Comparison of ENCODE assay signal across 19 cellular contexts in genomic region chr6:14550817-14551216, GRCh38.
DNase-seq lines count a peak whose midpoint lies in the region; ATAC-seq and TF ChIP-seq lines count a peak whose summit lies in the region.
"Had no signal": no experiment of that assay in that cellular context is flagged by ENCODE, and none has a peak within 500 bp of the region (broad histone marks: within the 10 kb centered on the region; RNA-seq: fewer than 3 reads in every experiment).

No MANE protein-coding gene starts in this region.

- TF ChIP-seq CTCF in A673 (conservative IDR thresholded peaks at IDR 0.05; ENCODE audit: low read depth, low read length): no peak

- POLR2A ChIA-PET in A673 (lab: Charles Lee; ENCODE audit: low non-redundant PET): no interaction called here

- no peak overlapping the region for H3K4me3 Mint-ChIP-seq in stimulated activated memory B cell treated with anti-CD40 and anti-IgM and Interleukin-4, amounts not matched to agents 10 μg/mL and 1 μg/mL and 100 μg/mL, for 72 hours
- H3K4me3 Mint-ChIP-seq: activated naive CD8-positive, alpha-beta T cell treated with anti-CD3 and anti-CD28 coated beads for 36 hours; activated T-cell treated with anti-CD3 and anti-CD28 coated beads, Interleukin-2, amount 50 U/mL, for 72 hours; natural killer cell treated with Interleukin-12 subunit alpha and Interleukin-12 subunit beta and Interleukin-15 and Interleukin-18, amount 100 ng/mL, for 72 hours had no signal

- no peaks in the 10 kb centered on the region for H3K27me3 ChIP-seq in A673 (replicated peaks; ENCODE audit: insufficient read depth, low read depth, low read length, poor library complexity)
- no peaks in the 10 kb centered on the region for H3K27me3 ChIP-seq in Karpas-422 (ENCODE audit: low read length)
- H3K27me3 ChIP-seq in mucosa of rectum (ENCODE audit: control insufficient read depth in 2 of 2, insufficient read depth in 2 of 2, low read length in 2 of 2): no peaks in the 10 kb centered on the region

- peaks cover 22% of the 10 kb centered on the region for H3K4me1 Mint-ChIP-seq in stimulated activated memory B cell treated with anti-CD40 and anti-IgM and Interleukin-4, amounts not matched to agents 10 μg/mL and 1 μg/mL and 100 μg/mL, for 72 hours
- H3K4me1 Mint-ChIP-seq: activated naive CD8-positive, alpha-beta T cell treated with anti-CD3 and anti-CD28 coated beads for 36 hours had no signal

- no peaks in the 10 kb centered on the region for H4K20me1 ChIP-seq in Karpas-422 (ENCODE audit: insufficient read depth, low read depth, low read length)

- H3K27me3 Mint-ChIP-seq in stimulated activated memory B cell treated with anti-CD40 and anti-IgM and Interleukin-4, amounts not matched to agents 10 μg/mL and 1 μg/mL and 100 μg/mL, for 72 hours: no peaks in the 10 kb centered on the region
- H3K27me3 Mint-ChIP-seq: activated naive CD8-positive, alpha-beta T cell treated with anti-CD3 and anti-CD28 coated beads for 36 hours; natural killer cell treated with Interleukin-12 subunit alpha and Interleukin-12 subunit beta and Interleukin-15 and Interleukin-18, amount 100 ng/mL, for 72 hours had no signal

- H3K9me2 ChIP-seq in Karpas-422 (replicated peaks; ENCODE audit: insufficient read depth, low read length): no peaks in the 10 kb centered on the region
- H3K9me2 ChIP-seq: SK-N-SH had no signal

- no peaks in the 10 kb centered on the region for H3K36me3 Mint-ChIP-seq in stimulated activated memory B cell treated with anti-CD40 and anti-IgM and Interleukin-4, amounts not matched to agents 10 μg/mL and 1 μg/mL and 100 μg/mL, for 72 hours
- H3K36me3 Mint-ChIP-seq: activated naive CD8-positive, alpha-beta T cell treated with anti-CD3 and anti-CD28 coated beads for 36 hours; natural killer cell treated with Interleukin-12 subunit alpha and Interleukin-12 subunit beta and Interleukin-15 and Interleukin-18, amount 100 ng/mL, for 72 hours had no signal

- no peak overlapping the region for H3K27ac Mint-ChIP-seq in stimulated activated memory B cell treated with anti-CD40 and anti-IgM and Interleukin-4, amounts not matched to agents 10 μg/mL and 1 μg/mL and 100 μg/mL, for 72 hours
- H3K27ac Mint-ChIP-seq: activated naive CD8-positive, alpha-beta T cell treated with anti-CD3 and anti-CD28 coated beads for 36 hours; activated T-cell treated with anti-CD3 and anti-CD28 coated beads, Interleukin-2, amount 50 U/mL, for 72 hours; natural killer cell treated with Interleukin-12 subunit alpha and Interleukin-12 subunit beta and Interleukin-15 and Interleukin-18, amount 100 ng/mL, for 72 hours had no signal

- peak overlapping the region; percentile 51 for H3K4me2 ChIP-seq in Karpas-422 (ENCODE audit: low read depth, low read length, poor library complexity, severe bottlenecking)
- H3K4me2 ChIP-seq: SK-N-SH had no signal

- H3K79me2 ChIP-seq in Karpas-422 (ENCODE audit: low read length): no peaks in the 10 kb centered on the region

- H3K4me3 ChIP-seq in A673 (ENCODE audit: low read depth, low read length, poor library complexity, severe bottlenecking) (no peak overlapping the region), Karpas-422 (ENCODE audit: low read length) (peak overlapping the region; percentile 37), mucosa of rectum (ENCODE audit: low read length in 2 of 2) (peak overlapping the region; percentile 32 to 39)
- H3K4me3 ChIP-seq: lung had no signal

- no peaks in the 10 kb centered on the region for H3K9me3 Mint-ChIP-seq in stimulated activated memory B cell treated with anti-CD40 and anti-IgM and Interleukin-4, amounts not matched to agents 10 μg/mL and 1 μg/mL and 100 μg/mL, for 72 hours
- H3K9me3 Mint-ChIP-seq: activated naive CD8-positive, alpha-beta T cell treated with anti-CD3 and anti-CD28 coated beads for 36 hours; activated T-cell treated with anti-CD3 and anti-CD28 coated beads, Interleukin-2, amount 50 U/mL, for 72 hours; natural killer cell treated with Interleukin-12 subunit alpha and Interleukin-12 subunit beta and Interleukin-15 and Interleukin-18, amount 100 ng/mL, for 72 hours had no signal

- DNase-seq in A673 (ENCODE audit: low spot score): peak; percentile 32
- peak; percentile 71 for DNase-seq in Karpas-422
- DNase-seq in fibroblast of gingiva (ENCODE audit: low read depth): peak; percentile 52
- no peak for DNase-seq in DMS114 treated with DMSO at 0.1 percent for 48 hours (lab: John Stamatoyannopoulos, UW; ENCODE audit: unreplicated experiment)
- DNase-seq: activated CD4-positive, alpha-beta T cell treated with anti-CD3 and anti-CD28 coated beads, Interleukin-2, amount 50 U/mL, for 48 hours; activated naive CD8-positive, alpha-beta T cell treated with anti-CD3 and anti-CD28 coated beads for 36 hours; activated T-cell treated with anti-CD3 and anti-CD28 coated beads, Interleukin-2, amount 50 U/mL, for 72 hours; Calu3; effector memory CD4-positive, alpha-beta T cell; SK-N-SH; stimulated activated CD4-positive, alpha-beta T cell treated with anti-CD3 and anti-CD28 coated beads, Interleukin-2, amount 100 ng/mL, for 24 hours; substantia nigra had no signal

- H3K36me3 ChIP-seq in A673 (ENCODE audit: insufficient read depth, low read length, poor library complexity, severe bottlenecking) (no peaks in the 10 kb centered on the region), Karpas-422 (ENCODE audit: insufficient read depth, low read length) (no peaks in the 10 kb centered on the region), mucosa of rectum (ENCODE audit: control insufficient read depth in 2 of 2, insufficient read depth in 2 of 2, low read length in 2 of 2) (no peaks in the 10 kb centered on the region)

- H3K9ac ChIP-seq in Karpas-422 (ENCODE audit: low read length) (peak overlapping the region; percentile 31; the same call in 1 of the 2 replicates), mucosa of rectum (ENCODE audit: low read depth in 1 of 2, low read length in 2 of 2) (peak overlapping the region in 1 of 2 donors; percentile 44)
- H3K9ac ChIP-seq: SK-N-SH had no signal

- H3K9me3 ChIP-seq in A673 (ENCODE audit: low read depth, low read length, poor library complexity, severe bottlenecking) (no peaks in the 10 kb centered on the region), Karpas-422 (ENCODE audit: low read length) (no peaks in the 10 kb centered on the region), mucosa of rectum (ENCODE audit: control insufficient read depth in 2 of 2, low read length in 2 of 2) (no peaks in the 10 kb centered on the region)
- H3K9me3 ChIP-seq: SK-N-SH had no signal

- H3K4me1 ChIP-seq in A673 (ENCODE audit: insufficient read depth, low read length, poor library complexity, severe bottlenecking) (peaks cover 2% of the 10 kb centered on the region), Karpas-422 (ENCODE audit: low read length) (peaks cover 61% of the 10 kb centered on the region), mucosa of rectum (ENCODE audit: control insufficient read depth in 2 of 2, insufficient read depth in 2 of 2, low read length in 2 of 2) (peaks cover 24 to 32% of the 10 kb centered on the region in 2 donors)

- no TSS peak for BruUV-seq in A673 (replicated peaks; lab: Mats Ljungman, UMichigan)

- H3K27ac ChIP-seq in A673 (ENCODE audit: low read depth, low read length, poor library complexity, severe bottlenecking) (no peak overlapping the region), Karpas-422 (ENCODE audit: low read length) (peak overlapping the region; percentile 87), mucosa of rectum (ENCODE audit: low read depth in 2 of 2, low read length in 2 of 2) (peak overlapping the region; percentile 82 to 91)

- no peak for ATAC-seq in stimulated activated memory B cell treated with anti-CD40 and anti-IgM and Interleukin-4, amounts not matched to agents 10 μg/mL and 1 μg/mL and 100 μg/mL, for 72 hours
- ATAC-seq in HG03095 (IDR thresholded peaks at IDR 0.05; ENCODE audit: unreplicated experiment) (no peak), HG03108 (IDR thresholded peaks at IDR 0.05; ENCODE audit: unreplicated experiment) (no peak)
- ATAC-seq: activated T-cell treated with anti-CD3 and anti-CD28 coated beads, Interleukin-2, amount 50 U/mL, for 72 hours; HCT116; natural killer cell treated with Interleukin-12 subunit alpha and Interleukin-12 subunit beta and Interleukin-15 and Interleukin-18, amount 100 ng/mL, for 72 hours had no signal

- no peak overlapping the region for H2AFZ ChIP-seq in Karpas-422 (ENCODE audit: low read length)

- intact Hi-C loops in A673 (cut with micrococcal nuclease; ENCODE audit: unreplicated experiment): no loop called here

- CTCF ChIA-PET in A673 (lab: Charles Lee): no interaction called here
